21 cellular contexts compared by ENCODE assay signal in genomic region chr2:60507211-60507810, GRCh38. TPM values are rescaled to one million over a fixed set of nuclear protein-coding genes. Genes with fewer than 3 reads are reported as not detected.
DNase-seq lines count a peak whose midpoint lies in the region; ATAC-seq and TF ChIP-seq lines count a peak whose summit lies in the region.
"Had no signal": no experiment of that assay in that cellular context is flagged by ENCODE, and none has a peak within 500 bp of the region (broad histone marks: within the 10 kb centered on the region; RNA-seq: fewer than 3 reads in every experiment).

No MANE protein-coding gene starts in this region.

- H3K27ac ChIP-seq in HUES48 (ENCODE audit: low read depth, low read length): peak overlapping the region; percentile 9
- H3K27ac ChIP-seq in mesodermal cell (ENCODE audit: low read depth, low read length, severe bottlenecking): peak overlapping the region; percentile 48
- no peak overlapping the region for H3K27ac ChIP-seq in upper lobe of right lung
- no peak overlapping the region for H3K27ac ChIP-seq in foreskin keratinocyte
- H3K27ac ChIP-seq: epithelial cell of prostate, parathyroid adenoma had no signal

- H3K36me3 Mint-ChIP-seq in brain: peaks cover 7% of the 10 kb centered on the region

- intact Hi-C loops in upper lobe of right lung (cut with DNase I): no loop called here

- no peak for DNase-seq in upper lobe of right lung
- DNase-seq in T1000 (lab: John Stamatoyannopoulos, UW): no peak
- no peak for DNase-seq in foreskin keratinocyte
- DNase-seq: activated CD8-positive, alpha-beta memory T cell treated with anti-CD3 and anti-CD28 coated beads, Interleukin-2, amount 50 U/mL, for 48 hours; Calu3; EL; hypothalamus; kidney; NCI-H146; NCI-H2171 treated with DMSO at 0.1 percent for 48 hours; NCI-H526 treated with DMSO at 0.1 percent for 48 hours; SHP77; stimulated activated naive CD8-positive, alpha-beta T cell treated with anti-CD3 and anti-CD28 coated beads, Interleukin-15, Interleukin-2, amounts not matched to agents 100 U/mL and 50 U/mL, for 24 hours; trophoblast cell had no signal

- H3K4me1 ChIP-seq in HUES48 (ENCODE audit: control insufficient read depth, insufficient read depth, low read length) (peaks cover 63% of the 10 kb centered on the region), mesodermal cell (ENCODE audit: control insufficient read depth, insufficient read depth, low read length, poor library complexity, severe bottlenecking) (peaks cover 11% of the 10 kb centered on the region), upper lobe of right lung (no peaks in the 10 kb centered on the region), foreskin keratinocyte (peaks cover 31% of the 10 kb centered on the region)
- H3K4me1 ChIP-seq: parathyroid adenoma had no signal

- peak overlapping the region in 3 of 5 experiments; percentile 10 to 53 (median 39) for H3K4me3 Mint-ChIP-seq in brain

- H3K4me1 Mint-ChIP-seq in brain: peaks cover 98% of the 10 kb centered on the region

- H3K27me3 Mint-ChIP-seq in brain: no peaks in the 10 kb centered on the region

- no peak overlapping the region for H3K9ac ChIP-seq in HUES48 (ENCODE audit: low read depth, low read length)
- H3K9ac ChIP-seq: parathyroid adenoma had no signal

- H3K9me3 Mint-ChIP-seq in brain: no peaks in the 10 kb centered on the region

- TF ChIP-seq CTCF in brain (conservative IDR thresholded peaks at IDR 0.05) (no peak), upper lobe of right lung (IDR thresholded peaks at IDR 0.05) (no peak), foreskin keratinocyte (conservative IDR thresholded peaks at IDR 0.05) (no peak)

- WGBS in mesodermal cell (ENCODE audit: insufficient coverage in 2 of 2), 2 experiments: 58 to 67% methylated on average over 1 of the region's 7 CpGs

- H3K36me3 ChIP-seq in HUES48 (ENCODE audit: control insufficient read depth, insufficient read depth, low read length) (peaks cover 7% of the 10 kb centered on the region; the same call in 1 of the 2 replicates), mesodermal cell (ENCODE audit: control insufficient read depth, insufficient read depth, low read length) (no peaks in the 10 kb centered on the region), upper lobe of right lung (no peaks in the 10 kb centered on the region)

- H3K4me3 ChIP-seq in HUES48 (ENCODE audit: low read depth, low read length): no peak overlapping the region
- H3K4me3 ChIP-seq in mesodermal cell (ENCODE audit: extremely low read depth, insufficient read depth, low read length, poor library complexity, severe bottlenecking): no peak overlapping the region
- no peak overlapping the region for H3K4me3 ChIP-seq in upper lobe of right lung

- H3K9me3 ChIP-seq in HUES48 (ENCODE audit: control insufficient read depth, insufficient read depth, low read length): no peaks in the 10 kb centered on the region
- H3K9me3 ChIP-seq in mesodermal cell (ENCODE audit: control insufficient read depth, low read length): no peaks in the 10 kb centered on the region
- no peaks in the 10 kb centered on the region for H3K9me3 ChIP-seq in upper lobe of right lung

- peak overlapping the region; percentile 62 to 80 (median 70) for H3K27ac Mint-ChIP-seq in brain

- no peaks in the 10 kb centered on the region for H3K27me3 ChIP-seq in HUES48 (ENCODE audit: control insufficient read depth, insufficient read depth, low read length)
- no peaks in the 10 kb centered on the region for H3K27me3 ChIP-seq in upper lobe of right lung
- H3K27me3 ChIP-seq in foreskin keratinocyte: no peaks in the 10 kb centered on the region

- ATAC-seq in upper lobe of right lung (peak; percentile 48), GM19397 (IDR thresholded peaks at IDR 0.05; ENCODE audit: unreplicated experiment) (no peak), foreskin keratinocyte (no peak)
- ATAC-seq: stimulated activated naive CD8-positive, alpha-beta T cell treated with anti-CD3 and anti-CD28 coated beads, Interleukin-15, Interleukin-2, amounts not matched to agents 100 U/mL and 50 U/mL, for 24 hours had no signal

RNA-seq across cellular contexts. Expression of gene BCL11A, which starts 46.1 kb away (rescaled TPM):
- polyA plus RNA-seq in brain (ENCODE audit: insufficient read depth, low read depth, low replicate concordance) (22.7 TPM), foreskin keratinocyte (5.3 and 6.9 TPM in 2 replicates)
- 11.3 TPM for polyA plus RNA-seq in mesodermal cell (2013, experiment 1 of 2)
- polyA plus RNA-seq in mesodermal cell (2013, experiment 2 of 2): 11.6 TPM
- total RNA-seq in upper lobe of right lung (10.3 TPM), foreskin keratinocyte (7.1 and 7.2 TPM in 2 replicates)
- total RNA-seq: M059J had no signal

Comparison
In these comparisons a context has a peak if more than half of its experiments do, and no peak if none do; other contexts are left out.
1. H3K27ac ChIP-seq: peak in HUES48 (single experiment) and mesodermal cell (single experiment); none in upper lobe of right lung (single experiment) and foreskin keratinocyte (single experiment).